In the genomic region with DNA sequence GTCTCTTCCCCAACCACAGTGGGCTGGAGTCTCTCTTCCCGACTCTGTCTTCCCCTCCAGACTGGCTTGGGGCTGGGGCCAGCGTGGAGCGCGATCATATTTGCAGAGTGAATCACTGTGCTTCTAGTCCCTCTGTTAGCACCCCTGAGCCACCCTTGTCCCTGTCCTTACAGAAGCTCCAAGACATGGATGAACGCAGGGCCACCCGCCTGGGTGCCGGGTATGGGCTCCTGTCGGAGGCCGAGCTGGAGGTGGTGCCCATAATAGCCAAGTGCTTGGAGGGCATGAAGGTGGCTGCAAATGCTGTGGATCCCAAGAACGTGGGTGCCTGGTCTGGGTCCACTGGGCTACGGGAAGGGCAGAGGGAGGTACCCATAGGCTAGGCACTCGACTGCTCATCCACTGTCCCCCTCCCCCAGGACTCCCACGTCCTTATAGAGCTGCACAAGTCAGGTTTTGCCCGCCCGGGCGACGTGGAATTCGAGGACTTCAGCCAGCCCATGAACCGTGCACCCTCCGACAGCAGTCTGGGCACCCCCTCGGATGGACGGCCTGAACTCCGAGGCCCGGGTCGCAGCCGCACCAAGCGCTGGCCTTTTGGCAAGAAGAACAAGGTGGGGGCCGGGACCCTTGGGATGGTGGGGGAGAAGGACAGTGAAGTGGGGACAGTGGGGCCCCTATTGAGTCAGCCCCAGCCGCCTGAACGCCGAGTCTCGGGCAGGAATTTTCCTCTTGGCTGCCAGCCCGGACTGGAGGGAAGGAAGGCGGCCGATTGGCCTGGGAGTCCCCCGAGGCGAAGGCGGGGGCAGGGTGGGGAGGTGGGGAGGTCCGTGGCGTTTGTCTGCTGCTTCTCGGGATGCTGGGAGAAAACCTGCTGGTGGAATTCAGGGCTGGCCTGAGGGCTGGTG, we compare ENCODE assay signal across 8 cellular contexts. TPM values are rescaled to one million over a fixed set of nuclear protein-coding genes. Genes with fewer than 3 reads are reported as not detected.
A peak's percentile ranks its signal among the peaks of the same experiment; 100 is the strongest.
DNase-seq lines count a peak whose midpoint lies in the region; ATAC-seq lines count a peak whose summit lies in the region.

No MANE protein-coding gene starts in this region.

- ATAC-seq in T-helper 17 cell (no peak), Right ventricle myocardium superior (ENCODE audit: poor library complexity) (peak; percentile 87), HG02642 (IDR thresholded peaks at IDR 0.05; ENCODE audit: poor library complexity, unreplicated experiment) (no peak), GM21529 (IDR thresholded peaks at IDR 0.05; ENCODE audit: unreplicated experiment) (no peak)

- H3K27ac Mint-ChIP-seq in T-helper 17 cell, result peak overlapping the region; percentile 74
- H3K27ac Mint-ChIP-seq in activated T-helper 2 cell treated with anti-CD3 and anti-CD28 coated beads, Interferon-gamma antibody, Interleukin-2, Interleukin-4, amounts not matched to agents 10 μg/mL and 5 μg/mL and 100 μg/mL, durations not matched to agents 14 hours and 24 hours and 36 hours, result no peak overlapping the region

- intact Hi-C loops in Right ventricle myocardium superior (cut with DNase I), result no loop called here
- intact Hi-C loops in activated T-helper 2 cell treated with anti-CD3 and anti-CD28 coated beads, Interferon-gamma antibody, Interleukin-2, Interleukin-4, amounts not matched to agents 10 μg/mL and 5 μg/mL and 100 μg/mL, durations not matched to agents 14 hours and 24 hours and 36 hours (cut with micrococcal nuclease), result no loop called here

- H3K4me3 Mint-ChIP-seq in T-helper 17 cell, result no peak overlapping the region
- H3K4me3 Mint-ChIP-seq in activated T-helper 2 cell treated with anti-CD3 and anti-CD28 coated beads, Interferon-gamma antibody, Interleukin-2, Interleukin-4, amounts not matched to agents 10 μg/mL and 5 μg/mL and 100 μg/mL, durations not matched to agents 14 hours and 24 hours and 36 hours (ENCODE audit: low read depth), result no peak overlapping the region

- H3K36me3 Mint-ChIP-seq in T-helper 17 cell (ENCODE audit: low read depth), result no peaks in the 10 kb centered on the region
- peaks cover 60% of the 10 kb centered on the region for H3K36me3 Mint-ChIP-seq in activated T-helper 2 cell treated with anti-CD3 and anti-CD28 coated beads, Interferon-gamma antibody, Interleukin-2, Interleukin-4, amounts not matched to agents 10 μg/mL and 5 μg/mL and 100 μg/mL, durations not matched to agents 14 hours and 24 hours and 36 hours (ENCODE audit: low read depth)

- H3K4me1 Mint-ChIP-seq in T-helper 17 cell, result peaks cover 20% of the 10 kb centered on the region
- peaks cover 10% of the 10 kb centered on the region for H3K4me1 Mint-ChIP-seq in activated T-helper 2 cell treated with anti-CD3 and anti-CD28 coated beads, Interferon-gamma antibody, Interleukin-2, Interleukin-4, amounts not matched to agents 10 μg/mL and 5 μg/mL and 100 μg/mL, durations not matched to agents 14 hours and 24 hours and 36 hours (ENCODE audit: low read depth)

- no peaks in the 10 kb centered on the region for H3K9me3 Mint-ChIP-seq in activated T-helper 2 cell treated with anti-CD3 and anti-CD28 coated beads, Interferon-gamma antibody, Interleukin-2, Interleukin-4, amounts not matched to agents 10 μg/mL and 5 μg/mL and 100 μg/mL, durations not matched to agents 14 hours and 24 hours and 36 hours

- no peaks in the 10 kb centered on the region for H3K27me3 Mint-ChIP-seq in T-helper 17 cell
- H3K27me3 Mint-ChIP-seq in activated T-helper 2 cell treated with anti-CD3 and anti-CD28 coated beads, Interferon-gamma antibody, Interleukin-2, Interleukin-4, amounts not matched to agents 10 μg/mL and 5 μg/mL and 100 μg/mL, durations not matched to agents 14 hours and 24 hours and 36 hours (ENCODE audit: low read depth), result no peaks in the 10 kb centered on the region

- H3K9me3 ChIP-seq in T-helper 17 cell (ENCODE audit: control insufficient read depth, low read length, poor library complexity, severe bottlenecking), result no peaks in the 10 kb centered on the region

- DNase-seq in EL (peak; percentile 97), T-helper 17 cell (no peak), Right ventricle myocardium superior (peak; percentile 90), putamen (ENCODE audit: low spot score) (peak; percentile 52)
- DNase-seq in activated T-helper 2 cell treated with anti-CD3 and anti-CD28 coated beads, Interferon-gamma antibody, Interleukin-2, Interleukin-4, amounts not matched to agents 10 μg/mL and 5 μg/mL and 100 μg/mL, durations not matched to agents 14 hours and 24 hours and 36 hours (ENCODE audit: low spot score), result no peak
- DNase-seq in central memory CD4-positive, alpha-beta T cell, result no peak

RNA-seq across cellular contexts. Expression of a gene that starts 5.2 kb away (rescaled TPM):
- total RNA-seq in T-helper 17 cell (1 to 10 TPM in 1 of 2 donors, under 1 TPM in 1; 0.92 to 3.3 TPM), Right ventricle myocardium superior (133 TPM)
- 55.2 and 64.7 TPM in 2 replicates for total RNA-seq in activated T-helper 2 cell treated with anti-CD3 and anti-CD28 coated beads, Interferon-gamma antibody, Interleukin-2, Interleukin-4, amounts not matched to agents 10 μg/mL and 5 μg/mL and 100 μg/mL, durations not matched to agents 14 hours and 24 hours and 36 hours

RNA-seq across cellular contexts. Expression of a gene that starts 7.3 kb away (rescaled TPM):
- total RNA-seq in T-helper 17 cell (10 to 100 TPM; 53.4 to 55.5 TPM), Right ventricle myocardium superior (22.2 TPM)
- 90.4 and 95.4 TPM in 2 replicates for total RNA-seq in activated T-helper 2 cell treated with anti-CD3 and anti-CD28 coated beads, Interferon-gamma antibody, Interleukin-2, Interleukin-4, amounts not matched to agents 10 μg/mL and 5 μg/mL and 100 μg/mL, durations not matched to agents 14 hours and 24 hours and 36 hours

RNA-seq across cellular contexts. Expression of a gene that starts 22.6 kb away (rescaled TPM):
- total RNA-seq in T-helper 17 cell (10 to 100 TPM; 43.8 to 50.3 TPM), Right ventricle myocardium superior (not detected)
- 7.7 and 8.7 TPM in 2 replicates for total RNA-seq in activated T-helper 2 cell treated with anti-CD3 and anti-CD28 coated beads, Interferon-gamma antibody, Interleukin-2, Interleukin-4, amounts not matched to agents 10 μg/mL and 5 μg/mL and 100 μg/mL, durations not matched to agents 14 hours and 24 hours and 36 hours

RNA-seq across cellular contexts. Expression of a gene that starts 24.2 kb away (rescaled TPM):
- total RNA-seq in T-helper 17 cell, result under 1 TPM in 1 of 2 donors, not detected in 1; 0.35 TPM
- 308 TPM for total RNA-seq in Right ventricle myocardium superior
- 4.4 and 6.3 TPM in 2 replicates for total RNA-seq in activated T-helper 2 cell treated with anti-CD3 and anti-CD28 coated beads, Interferon-gamma antibody, Interleukin-2, Interleukin-4, amounts not matched to agents 10 μg/mL and 5 μg/mL and 100 μg/mL, durations not matched to agents 14 hours and 24 hours and 36 hours

RNA-seq across cellular contexts. Expression of a gene that starts 27.9 kb away (rescaled TPM):
- total RNA-seq in T-helper 17 cell (10 to 100 TPM; 83.0 to 92.0 TPM), Right ventricle myocardium superior (2.8 TPM)
- total RNA-seq in activated T-helper 2 cell treated with anti-CD3 and anti-CD28 coated beads, Interferon-gamma antibody, Interleukin-2, Interleukin-4, amounts not matched to agents 10 μg/mL and 5 μg/mL and 100 μg/mL, durations not matched to agents 14 hours and 24 hours and 36 hours, result 68.9 and 69.7 TPM in 2 replicates

Comparison
In these comparisons a context has a peak if more than half of its experiments do, and no peak if none do; other contexts are left out.
1. DNase-seq: peak in EL (single experiment), Right ventricle myocardium superior (single experiment) and putamen (single experiment); none in T-helper 17 cell (0 of 3), activated T-helper 2 cell treated with anti-CD3 and anti-CD28 coated beads, Interferon-gamma antibody, Interleukin-2, Interleukin-4, amounts not matched to agents 10 μg/mL and 5 μg/mL and 100 μg/mL, durations not matched to agents 14 hours and 24 hours and 36 hours (single experiment) and central memory CD4-positive, alpha-beta T cell (single experiment).
2. RNA of a gene that starts 5.2 kb away (total RNA-seq): 133 TPM in Right ventricle myocardium superior (single experiment) and 55.2 to 64.7 TPM in activated T-helper 2 cell treated with anti-CD3 and anti-CD28 coated beads, Interferon-gamma antibody, Interleukin-2, Interleukin-4, amounts not matched to agents 10 μg/mL and 5 μg/mL and 100 μg/mL, durations not matched to agents 14 hours and 24 hours and 36 hours; 0.92 to 3.3 TPM in T-helper 17 cell; every median in the first group is over 10 times any median in the second.